19 cellular contexts compared by ENCODE assay signal in the genomic region with DNA sequence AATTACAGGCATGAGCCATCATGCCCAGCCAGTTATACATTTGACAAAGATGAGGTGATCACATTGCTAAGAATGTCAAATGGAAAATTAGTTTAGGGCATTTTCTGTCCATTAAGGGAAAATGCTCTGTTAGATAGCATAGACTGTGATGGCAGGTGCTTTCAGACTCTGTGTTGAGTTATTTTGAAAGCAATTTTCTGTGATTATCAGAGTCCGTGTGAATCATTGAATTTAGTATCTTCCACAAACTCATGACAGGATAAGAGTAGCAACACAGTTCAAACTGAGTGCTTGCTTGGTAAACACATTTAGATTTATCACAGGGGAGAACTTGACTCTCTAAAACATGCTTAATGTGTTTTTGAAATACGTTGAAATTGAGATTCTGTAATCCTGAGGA.
DNase-seq lines count a peak whose midpoint lies in the region; ATAC-seq and TF ChIP-seq lines count a peak whose summit lies in the region.
"Had no signal": no experiment of that assay in that cellular context is flagged by ENCODE, and none has a peak within 500 bp of the region (broad histone marks: within the 10 kb centered on the region; RNA-seq: fewer than 3 reads in every experiment).

No MANE protein-coding gene starts in this region.

- H3K9ac ChIP-seq in SK-N-SH: no peak overlapping the region
- H3K9ac ChIP-seq in PC-3 (ENCODE audit: low read length): no peak overlapping the region

- intact Hi-C loops in PC-3 (cut with micrococcal nuclease): no loop called here
- intact Hi-C loops in breast epithelium (cut with DNase I; ENCODE audit: low total_unique reads): no loop called here

- H3K27ac ChIP-seq in SK-N-SH (ENCODE audit: low read depth in 2 of 2, low read length in 1 of 2) (no peak overlapping the region), PC-3 (ENCODE audit: low read length) (0 out of 2 replicates have a peak overlapping the region, but pooled peaks have one; percentile 10), breast epithelium (no peak overlapping the region)
- H3K27ac ChIP-seq: 22Rv1, A549, C4-2B had no signal

- CTCF ChIA-PET in SK-N-SH (lab: Yijun Ruan, JAX) (no interaction called here), PC-3 (lab: Charles Lee) (no interaction called here)

- ATAC-seq in SK-N-SH treated with all-trans-retinoic acid at 6 μM for 48 hours: no peak
- ATAC-seq in PC-3: no peak
- no peak for ATAC-seq in GM21529 (IDR thresholded peaks at IDR 0.05; ENCODE audit: unreplicated experiment)
- ATAC-seq: A549 had no signal

- no peak for TF ChIP-seq CTCF in SK-N-SH (IDR thresholded peaks at IDR 0.05)
- TF ChIP-seq CTCF in PC-3 (conservative IDR thresholded peaks at IDR 0.05; ENCODE audit: low read depth, low read length): no peak
- TF ChIP-seq CTCF in endothelial cell (IDR thresholded peaks at IDR 0.05; ENCODE audit: unreplicated experiment): no peak
- TF ChIP-seq CTCF in breast epithelium (IDR thresholded peaks at IDR 0.05): no peak

- H3K4me2 ChIP-seq in SK-N-SH (no peak overlapping the region), PC-3 (ENCODE audit: low read length) (peak overlapping the region; percentile 79; the same call in 1 of the 2 replicates)
- H3K4me2 ChIP-seq: A549 had no signal

- H3K4me3 ChIP-seq in SK-N-SH (ENCODE audit: low read depth in 2 of 2, low read length in 1 of 2) (no peak overlapping the region), PC-3 (ENCODE audit: low read length) (no peak overlapping the region), breast epithelium (no peak overlapping the region)
- H3K4me3 ChIP-seq: A549 had no signal

- DNase-seq in SK-N-SH (no peak), Caki2 (ENCODE audit: low read depth) (peak; percentile 5), PC-3 (no peak), endothelial cell (ENCODE audit: low spot score) (no peak), breast epithelium (ENCODE audit: low spot score in 2 of 2) (no peak)
- DNase-seq in activated effector memory CD4-positive, alpha-beta T cell treated with anti-CD3 and anti-CD28 coated beads, Interleukin-2, amount 50 U/mL, for 16 hours: no peak
- DNase-seq: AML-193; Caco-2; CD4-positive, alpha-beta T cell; DMS153; DMS79; GDM1; GOT3; H9 had no signal

- H3K4me3 Mint-ChIP-seq in endothelial cell (ENCODE audit: unreplicated experiment): no peak overlapping the region
- H3K4me3 Mint-ChIP-seq: CD4-positive, alpha-beta T cell; H9 had no signal

- H3K9me2 ChIP-seq in SK-N-SH: no peaks in the 10 kb centered on the region
- H3K9me2 ChIP-seq in PC-3 (replicated peaks; ENCODE audit: low read length): no peaks in the 10 kb centered on the region

- peaks cover 35 to 56% of the 10 kb centered on the region in 2 experiments for H3K36me3 ChIP-seq in SK-N-SH (replicated peaks in 1 of 2; ENCODE audit: control insufficient read depth in 1 of 2, insufficient read depth in 2 of 2, low read length in 1 of 2)
- peaks cover 12% of the 10 kb centered on the region for H3K36me3 ChIP-seq in PC-3 (ENCODE audit: low read depth, low read length)
- H3K36me3 ChIP-seq in breast epithelium: peaks cover 4% of the 10 kb centered on the region

- no peaks in the 10 kb centered on the region for H3K79me2 ChIP-seq in SK-N-SH (ENCODE audit: insufficient read depth)
- H3K79me2 ChIP-seq in PC-3 (ENCODE audit: low read length): no peaks in the 10 kb centered on the region

- H3K27me3 Mint-ChIP-seq in endothelial cell (ENCODE audit: unreplicated experiment): no peaks in the 10 kb centered on the region
- H3K27me3 Mint-ChIP-seq: CD4-positive, alpha-beta T cell had no signal

- TF ChIP-seq RAD21 in SK-N-SH (IDR thresholded peaks at IDR 0.05; ENCODE audit: low read length): no peak

- POLR2A ChIA-PET in SK-N-SH (lab: Yijun Ruan, JAX): interaction anchor here (0.6 kb wide), 1 partner anchor 65 kb away, joined by 6 read pairs; no protein-coding TSS in a partner anchor
- POLR2A ChIA-PET in PC-3 (lab: Charles Lee; ENCODE audit: unreplicated experiment): interaction anchor here (0.6 kb wide), 1 partner anchor 400 kb away, joined by 3 read pairs; no protein-coding TSS in a partner anchor

- peak overlapping the region; percentile 11 for H3K27ac Mint-ChIP-seq in endothelial cell (ENCODE audit: unreplicated experiment)
- H3K27ac Mint-ChIP-seq: CD4-positive, alpha-beta T cell had no signal

- BruUV-seq in PC-3 (replicated peaks; lab: Mats Ljungman, UMichigan): no TSS peak

- H3F3A ChIP-seq in SK-N-SH (replicated peaks; ENCODE audit: insufficient read depth): no peaks in the 10 kb centered on the region
- H3F3A ChIP-seq in PC-3 (ENCODE audit: low read length, unreplicated experiment): peaks cover 13% of the 10 kb centered on the region

- no peak for TF ChIP-seq EP300 in SK-N-SH (IDR thresholded peaks at IDR 0.05; ENCODE audit: borderline replicate concordance in 1 of 2, low read depth in 1 of 2, low read length in 1 of 2)

- TF ChIP-seq POLR2A in breast epithelium (IDR thresholded peaks at IDR 0.05): no peak

- H2AFZ ChIP-seq in SK-N-SH (ENCODE audit: low read depth) (no peak overlapping the region), PC-3 (ENCODE audit: low read length) (no peak overlapping the region)

- no peaks in the 10 kb centered on the region for H4K20me1 ChIP-seq in SK-N-SH (ENCODE audit: insufficient read depth)
- H4K20me1 ChIP-seq in PC-3 (ENCODE audit: low read length): peaks cover 6% of the 10 kb centered on the region; the same call in 1 of the 2 replicates

- no peaks in the 10 kb centered on the region for H3K4me1 ChIP-seq in SK-N-SH (ENCODE audit: control insufficient read depth in 1 of 2, insufficient read depth in 2 of 2, low read depth in 1 of 2, low read length in 1 of 2)
- peaks cover 34% of the 10 kb centered on the region for H3K4me1 ChIP-seq in PC-3 (ENCODE audit: insufficient read depth, low read length)
- no peaks in the 10 kb centered on the region for H3K4me1 ChIP-seq in breast epithelium
- H3K4me1 ChIP-seq: Caco-2 had no signal

- H3K9me3 Mint-ChIP-seq in endothelial cell (ENCODE audit: unreplicated experiment): no peaks in the 10 kb centered on the region
- H3K9me3 Mint-ChIP-seq: CD4-positive, alpha-beta T cell; H9 had no signal

- H3K9me3 ChIP-seq in SK-N-SH (no peaks in the 10 kb centered on the region), PC-3 (ENCODE audit: low read length) (no peaks in the 10 kb centered on the region), breast epithelium (no peaks in the 10 kb centered on the region)
- H3K9me3 ChIP-seq: A549, Caco-2 had no signal

- H3K27me3 ChIP-seq in SK-N-SH (ENCODE audit: insufficient read depth) (no peaks in the 10 kb centered on the region), PC-3 (ENCODE audit: low read length) (no peaks in the 10 kb centered on the region), breast epithelium (no peaks in the 10 kb centered on the region)

- peaks cover 27% of the 10 kb centered on the region for H3K36me3 Mint-ChIP-seq in endothelial cell (ENCODE audit: low read depth, unreplicated experiment)

- 89% methylated on average over 2 of the region's 2 CpGs for WGBS in SK-N-SH (ENCODE audit: low lambda C conversion rate)

- in situ Hi-C loops in Caki2 (cut with HindIII; ENCODE audit: low pct_unique_long_range_greater_than_20kb, low sequenced_read_pairs): no loop called here

- no peaks in the 10 kb centered on the region for H3K4me1 Mint-ChIP-seq in endothelial cell (ENCODE audit: unreplicated experiment)
- H3K4me1 Mint-ChIP-seq: H9 had no signal

TF ChIP-seq in SK-N-SH treated with all-trans-retinoic acid at 6 μM for 48 hours, 23 proteins besides CTCF, POLR2A, EP300 and RAD21:
- TF ChIP-seq BACH2 (CRISPR knock-in tag; IDR thresholded peaks at IDR 0.05; ENCODE audit: borderline replicate concordance) (no peak), ISL1 (CRISPR knock-in tag; IDR thresholded peaks at IDR 0.05) (peak; percentile 68)

TF ChIP-seq in SK-N-SH, 30 proteins besides CTCF, POLR2A, EP300 and RAD21 (continues in another document):
- TF ChIP-seq, protein P1, sequence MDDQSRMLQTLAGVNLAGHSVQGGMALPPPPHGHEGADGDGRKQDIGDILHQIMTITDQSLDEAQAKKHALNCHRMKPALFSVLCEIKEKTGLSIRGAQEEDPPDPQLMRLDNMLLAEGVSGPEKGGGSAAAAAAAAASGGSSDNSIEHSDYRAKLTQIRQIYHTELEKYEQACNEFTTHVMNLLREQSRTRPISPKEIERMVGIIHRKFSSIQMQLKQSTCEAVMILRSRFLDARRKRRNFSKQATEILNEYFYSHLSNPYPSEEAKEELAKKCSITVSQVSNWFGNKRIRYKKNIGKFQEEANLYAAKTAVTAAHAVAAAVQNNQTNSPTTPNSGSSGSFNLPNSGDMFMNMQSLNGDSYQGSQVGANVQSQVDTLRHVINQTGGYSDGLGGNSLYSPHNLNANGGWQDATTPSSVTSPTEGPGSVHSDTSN (IDR thresholded peaks at IDR 0.05): no peak
- TF ChIP-seq GATA2 (CRISPR knock-in tag; IDR thresholded peaks at IDR 0.05) (no peak), CHD2 (IDR thresholded peaks at IDR 0.05; ENCODE audit: low read length, partially characterized antibody) (no peak), TCF12 (IDR thresholded peaks at IDR 0.05) (no peak), RCOR1 (IDR thresholded peaks at IDR 0.05; ENCODE audit: low read length) (no peak), TAF1 (IDR thresholded peaks at IDR 0.05; ENCODE audit: borderline replicate concordance, low read depth, low read length) (no peak), TEAD4 (IDR thresholded peaks at IDR 0.05; ENCODE audit: borderline replicate concordance, insufficient read depth) (no peak), EZH2phosphoT487 (IDR thresholded peaks at IDR 0.05; ENCODE audit: borderline replicate concordance, low read depth) (no peak), YY1 (IDR thresholded peaks at IDR 0.05; ENCODE audit: low read depth) (no peak), MEF2A (IDR thresholded peaks at IDR 0.05; ENCODE audit: borderline replicate concordance, low read depth) (no peak)
- TF ChIP-seq, protein P2, sequence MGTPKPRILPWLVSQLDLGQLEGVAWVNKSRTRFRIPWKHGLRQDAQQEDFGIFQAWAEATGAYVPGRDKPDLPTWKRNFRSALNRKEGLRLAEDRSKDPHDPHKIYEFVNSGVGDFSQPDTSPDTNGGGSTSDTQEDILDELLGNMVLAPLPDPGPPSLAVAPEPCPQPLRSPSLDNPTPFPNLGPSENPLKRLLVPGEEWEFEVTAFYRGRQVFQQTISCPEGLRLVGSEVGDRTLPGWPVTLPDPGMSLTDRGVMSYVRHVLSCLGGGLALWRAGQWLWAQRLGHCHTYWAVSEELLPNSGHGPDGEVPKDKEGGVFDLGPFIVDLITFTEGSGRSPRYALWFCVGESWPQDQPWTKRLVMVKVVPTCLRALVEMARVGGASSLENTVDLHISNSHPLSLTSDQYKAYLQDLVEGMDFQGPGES (IDR thresholded peaks at IDR 0.05; ENCODE audit: low read depth, low read length): no peak
- TF ChIP-seq, protein P3, sequence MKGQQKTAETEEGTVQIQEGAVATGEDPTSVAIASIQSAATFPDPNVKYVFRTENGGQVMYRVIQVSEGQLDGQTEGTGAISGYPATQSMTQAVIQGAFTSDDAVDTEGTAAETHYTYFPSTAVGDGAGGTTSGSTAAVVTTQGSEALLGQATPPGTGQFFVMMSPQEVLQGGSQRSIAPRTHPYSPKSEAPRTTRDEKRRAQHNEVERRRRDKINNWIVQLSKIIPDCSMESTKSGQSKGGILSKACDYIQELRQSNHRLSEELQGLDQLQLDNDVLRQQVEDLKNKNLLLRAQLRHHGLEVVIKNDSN (IDR thresholded peaks at IDR 0.05; ENCODE audit: borderline replicate concordance, low read depth): no peak
